28 cellular contexts compared by ENCODE assay signal in the genomic region with DNA sequence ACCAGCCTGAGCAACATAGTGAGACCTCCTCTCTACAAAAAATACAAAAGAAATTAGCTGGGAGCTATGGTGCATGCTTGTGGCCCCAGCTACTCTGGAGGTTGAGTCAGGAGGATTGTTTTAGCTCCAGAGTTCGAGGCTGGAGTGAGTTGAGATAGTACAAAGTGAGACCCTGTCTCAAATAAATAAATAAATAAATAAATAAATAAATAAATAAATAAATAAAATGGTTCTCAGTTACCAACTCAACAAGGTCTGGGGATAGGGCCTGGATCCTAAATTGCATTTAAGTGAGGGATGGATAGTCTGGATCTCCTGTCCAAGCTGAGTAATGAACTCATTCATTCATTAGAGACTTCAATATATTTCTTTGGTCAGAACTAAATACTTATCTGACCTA.
"Had no signal": no experiment of that assay in that cellular context is flagged by ENCODE, and none has a peak within 500 bp of the region (broad histone marks: within the 10 kb centered on the region; RNA-seq: fewer than 3 reads in every experiment).

No MANE protein-coding gene starts in this region.

- ATAC-seq: effector memory CD8-positive, alpha-beta T cell; esophagus mucosa; foreskin keratinocyte; gastrocnemius medialis; gastroesophageal sphincter; heart left ventricle; heart right ventricle had no signal

- H3K27ac ChIP-seq: colonic mucosa, coronary artery, dorsolateral prefrontal cortex, epithelial cell of prostate, esophagus muscularis mucosa, esophagus squamous epithelium, foreskin keratinocyte, gastrocnemius medialis, gastroesophageal sphincter, heart left ventricle, heart right ventricle had no signal

- H3K4me3 ChIP-seq: colonic mucosa, coronary artery, dorsolateral prefrontal cortex, esophagus muscularis mucosa, esophagus squamous epithelium, gastrocnemius medialis, gastroesophageal sphincter, heart left ventricle, heart right ventricle had no signal

- H3K4me1 ChIP-seq: colonic mucosa, esophagus muscularis mucosa, esophagus squamous epithelium, foreskin keratinocyte, gastrocnemius medialis, gastroesophageal sphincter, heart left ventricle, heart right ventricle had no signal

- FAIRE-seq: colon, endometrium, endothelial cell of umbilical vein, frontal cortex had no signal

- DNase-seq: colonic mucosa; cortex of kidney; dermis blood vessel endothelial cell; dorsolateral prefrontal cortex; effector CD4-positive, alpha-beta T cell; effector CD8-positive, alpha-beta T cell; effector memory CD4-positive, alpha-beta T cell; effector memory CD8-positive, alpha-beta T cell; endodermal cell; erythroblast; esophagus squamous epithelium; foreskin fibroblast; foreskin keratinocyte; foreskin melanocyte; gastrocnemius medialis; glutamatergic neuron; head of caudate nucleus; heart left ventricle; heart right ventricle had no signal

- H3K36me3 ChIP-seq: colonic mucosa, esophagus muscularis mucosa, esophagus squamous epithelium, gastrocnemius medialis, gastroesophageal sphincter, heart left ventricle, heart right ventricle had no signal

- H3K9me3 ChIP-seq: colonic mucosa, esophagus squamous epithelium, gastrocnemius medialis, gastroesophageal sphincter had no signal
